In genomic region chr11:65650547-65651338, GRCh38 we compare ENCODE assay signal across 9 cellular contexts. TPM values are rescaled to one million over a fixed set of nuclear protein-coding genes. Genes with fewer than 3 reads are reported as not detected.
A peak's percentile ranks its signal among the peaks of the same experiment; 100 is the strongest.
DNase-seq lines count a peak whose midpoint lies in the region; ATAC-seq and TF ChIP-seq lines count a peak whose summit lies in the region.
"Had no signal": no experiment of that assay in that cellular context is flagged by ENCODE, and none has a peak within 500 bp of the region (broad histone marks: within the 10 kb centered on the region; RNA-seq: fewer than 3 reads in every experiment).

No MANE protein-coding gene starts in this region.

- no peaks in the 10 kb centered on the region for H3K27me3 ChIP-seq in Panc1 (ENCODE audit: control insufficient read depth, insufficient read depth, low read length)
- H3K27me3 ChIP-seq in foreskin keratinocyte, result no peaks in the 10 kb centered on the region
- no peaks in the 10 kb centered on the region for H3K27me3 ChIP-seq in sigmoid colon
- H3K27me3 ChIP-seq in SK-N-SH (ENCODE audit: insufficient read depth), result no peaks in the 10 kb centered on the region

- no peaks in the 10 kb centered on the region for H3K9me3 Mint-ChIP-seq in Calu3 (ENCODE audit: low read depth, unreplicated experiment)

- H3K9me3 ChIP-seq in Panc1 (ENCODE audit: control insufficient read depth, insufficient read depth, low read depth, low read length) (no peaks in the 10 kb centered on the region), sigmoid colon (no peaks in the 10 kb centered on the region), SK-N-SH (no peaks in the 10 kb centered on the region)

- no TSS peak for BruUV-seq in Calu3 (replicated peaks; lab: Mats Ljungman, UMichigan)
- BruUV-seq in Panc1 (replicated peaks; lab: Mats Ljungman, UMichigan), result no TSS peak

- intact Hi-C loops in Calu3 (cut with micrococcal nuclease; ENCODE audit: unreplicated experiment), result no loop called here
- intact Hi-C loops in Panc1 (cut with micrococcal nuclease; ENCODE audit: unreplicated experiment), result no loop called here
- intact Hi-C loops in sigmoid colon (cut with DNase I), result no loop called here

- peaks cover 45% of the 10 kb centered on the region for H3F3A ChIP-seq in SK-N-SH (replicated peaks; ENCODE audit: insufficient read depth)

- CTCF ChIA-PET in Calu3 (lab: Charles Lee) (interaction anchor here (0.6 kb wide), 2 partner anchors 556 to 864 kb away, joined by 3 read pairs; no protein-coding TSS in a partner anchor), Panc1 (lab: Charles Lee) (no interaction called here), SK-N-SH (lab: Yijun Ruan, JAX) (interaction anchor here (1.5 to 4.3 kb wide), 3 partner anchors 12 to 25 kb away, joined by 6 to 17 read pairs (median 10); partner anchors contain the start of gene SIPA1)

- no peaks in the 10 kb centered on the region for H3K79me2 ChIP-seq in SK-N-SH (ENCODE audit: insufficient read depth)

- H3K27ac ChIP-seq in Panc1 (ENCODE audit: low read length) (peak overlapping the region; percentile 95; the same call in 1 of the 2 replicates), foreskin keratinocyte (no peak overlapping the region), sigmoid colon (peak overlapping the region; percentile 90 to 98 (median 95)), SK-N-SH (ENCODE audit: low read depth in 2 of 2, low read length in 1 of 2) (no peak overlapping the region; a peak in 1 of 4 replicates)

- in situ Hi-C loops in Panc1 (cut with HindIII; ENCODE audit: low pct_unique_long_range_greater_than_20kb, low sequenced_read_pairs), result no loop called here

- POLR2A ChIA-PET in Panc1 (lab: Charles Lee), result interaction anchor here (0.5 kb wide), 1 partner anchor 317 kb away, joined by 3 read pairs; no protein-coding TSS in a partner anchor
- POLR2A ChIA-PET in SK-N-SH (lab: Yijun Ruan, JAX), result interaction anchor here (4.1 kb wide), 1 partner anchor 11 kb away, joined by 25 read pairs; the partner anchor contains the start of gene SIPA1

- TF ChIP-seq CTCF in Calu3 (IDR thresholded peaks at IDR 0.05; ENCODE audit: unreplicated experiment) (no peak), Panc1 (IDR thresholded peaks at IDR 0.05) (no peak), foreskin keratinocyte (conservative IDR thresholded peaks at IDR 0.05) (no peak), sigmoid colon (IDR thresholded peaks at IDR 0.05) (no peak), SK-N-SH (IDR thresholded peaks at IDR 0.05) (no peak)

- H3K4me3 Mint-ChIP-seq in Calu3 (ENCODE audit: low read depth, unreplicated experiment), result no peak overlapping the region

- H2AFZ ChIP-seq in SK-N-SH (ENCODE audit: low read depth), result no peak overlapping the region

- no peak overlapping the region for H3K9ac ChIP-seq in SK-N-SH

- H3K4me2 ChIP-seq in SK-N-SH, result no peak overlapping the region

- H4K20me1 ChIP-seq in SK-N-SH (ENCODE audit: insufficient read depth), result no peaks in the 10 kb centered on the region

- peaks cover 21% of the 10 kb centered on the region for H3K4me1 ChIP-seq in Panc1 (ENCODE audit: control insufficient read depth, insufficient read depth, low read length)
- H3K4me1 ChIP-seq in foreskin keratinocyte, result peaks cover 9% of the 10 kb centered on the region
- H3K4me1 ChIP-seq in sigmoid colon, result peaks cover 0 to 49% (median 42%) of the 10 kb centered on the region in 4 donors
- peaks cover 11 to 26% of the 10 kb centered on the region in 2 experiments for H3K4me1 ChIP-seq in SK-N-SH (ENCODE audit: control insufficient read depth in 1 of 2, insufficient read depth in 2 of 2, low read depth in 1 of 2, low read length in 1 of 2)

- H3K27ac Mint-ChIP-seq in Calu3 (ENCODE audit: unreplicated experiment), result peak overlapping the region; percentile 84

- H3K4me3 ChIP-seq in Panc1 (ENCODE audit: low read depth in 2 of 2, low read length in 2 of 2) (no peak overlapping the region), sigmoid colon (no peak overlapping the region), SK-N-SH (ENCODE audit: low read depth in 2 of 2, low read length in 1 of 2) (no peak overlapping the region)

- WGBS in sigmoid colon, 2 donors, result 73 to 77% methylated on average over 20 of the region's 20 CpGs
- 77% methylated on average over 7 of the region's 20 CpGs for WGBS in SK-N-SH (ENCODE audit: low lambda C conversion rate)

- DNase-seq in Calu3 (no peak), Panc1 (ENCODE audit: low read depth, low spot score) (no peak), foreskin keratinocyte (peak in 1 of 2 donors; percentile 50), sigmoid colon (no peak), SIG-M5 treated with dmso at 0.1 percent for 504 hours (lab: John Stamatoyannopoulos, UW; ENCODE audit: unreplicated experiment) (no peak), SK-N-SH (no peak), NCI-H2171 treated with DMSO at 0.1 percent for 48 hours (lab: John Stamatoyannopoulos, UW) (no peak), HUDEP-2 (lab: John Stamatoyannopoulos, UW; ENCODE audit: unreplicated experiment in 76 of 76) (no peak)
- DNase-seq: NCI-H510A had no signal

- H3K36me3 Mint-ChIP-seq in Calu3 (ENCODE audit: insufficient read depth, unreplicated experiment), result peaks cover 63% of the 10 kb centered on the region

- H3K27me3 Mint-ChIP-seq in Calu3 (ENCODE audit: unreplicated experiment), result no peaks in the 10 kb centered on the region

- TF ChIP-seq POLR2A in sigmoid colon (IDR thresholded peaks at IDR 0.05), result no peak

- no peak for ATAC-seq in Panc1
- ATAC-seq in foreskin keratinocyte, result peak; percentile 4

- no peaks in the 10 kb centered on the region for H3K9me2 ChIP-seq in SK-N-SH

- no peak for TF ChIP-seq RAD21 in SK-N-SH (IDR thresholded peaks at IDR 0.05; ENCODE audit: low read length)

- H3K36me3 ChIP-seq in Panc1 (ENCODE audit: control insufficient read depth, insufficient read depth, low read length) (no peaks in the 10 kb centered on the region), sigmoid colon (peaks cover 15 to 53% (median 24%) of the 10 kb centered on the region in 4 donors), SK-N-SH (replicated peaks in 1 of 2; ENCODE audit: control insufficient read depth in 1 of 2, insufficient read depth in 2 of 2, low read length in 1 of 2) (peaks cover 19 to 29% of the 10 kb centered on the region in 2 experiments)

- peaks cover 39% of the 10 kb centered on the region for H3K4me1 Mint-ChIP-seq in Calu3 (ENCODE audit: low read depth, unreplicated experiment)

- TF ChIP-seq EP300 in sigmoid colon (IDR thresholded peaks at IDR 0.05), result no peak
- TF ChIP-seq EP300 in SK-N-SH (IDR thresholded peaks at IDR 0.05; ENCODE audit: borderline replicate concordance in 1 of 2, low read depth in 1 of 2, low read length in 1 of 2), result no peak

TF ChIP-seq in SK-N-SH, 30 proteins besides CTCF, POLR2A, EP300 and RAD21 (continues in another document):
- no peak for TF ChIP-seq USF1 (IDR thresholded peaks at IDR 0.05; ENCODE audit: borderline replicate concordance, low read depth)

RNA-seq across cellular contexts. Expression of gene RELA, which starts 12.0 kb away (rescaled TPM):
- total RNA-seq in Calu3 (2022) (76.4 and 79.6 TPM in 2 replicates), Panc1 (2021; ENCODE audit: unreplicated experiment) (141 TPM), foreskin keratinocyte (41.9 and 50.4 TPM in 2 replicates), sigmoid colon (10 to 100 TPM; 36.4 to 62.6 (median 46.9) TPM)
- 178 TPM for polyA plus RNA-seq in Panc1 (2012; ENCODE audit: insufficient read length)
- polyA plus RNA-seq in foreskin keratinocyte (48.6 and 53.2 TPM in 2 replicates), sigmoid colon (10 to 100 TPM; 33.6 to 45.6 (median 37.5) TPM), SK-N-SH (2012; rRNA removed) (28.1 and 49.5 TPM in 2 replicates)
- polyA plus RNA-seq in SK-N-SH (2012; cell fraction: cytosol; rRNA removed), result 26.3 and 37.8 TPM in 2 replicates
- 129 and 139 TPM in 2 replicates for polyA plus RNA-seq in SK-N-SH (2012; cell fraction: nucleus; rRNA removed)

RNA-seq across cellular contexts. Expression of gene SIPA1, which starts 12.8 kb away (rescaled TPM):
- total RNA-seq in Calu3 (2022), result 33.0 and 41.3 TPM in 2 replicates
- 86.9 TPM for total RNA-seq in Panc1 (2021; ENCODE audit: unreplicated experiment)
- polyA plus RNA-seq in Panc1 (2012; ENCODE audit: insufficient read length), result 107 TPM
- 22.2 and 22.6 TPM in 2 replicates for total RNA-seq in foreskin keratinocyte
- 24.5 and 28.4 TPM in 2 replicates for polyA plus RNA-seq in foreskin keratinocyte
- 10 to 100 TPM; 19.9 to 30.7 (median 28.2) TPM for total RNA-seq in sigmoid colon
- 10 to 100 TPM; 20.3 to 53.6 (median 34.8) TPM for polyA plus RNA-seq in sigmoid colon
- 15.1 and 18.7 TPM in 2 replicates for polyA plus RNA-seq in SK-N-SH (2012; rRNA removed)
- polyA plus RNA-seq in SK-N-SH (2012; cell fraction: cytosol; rRNA removed), result 6.6 and 12.1 TPM in 2 replicates
- 31.5 and 61.6 TPM in 2 replicates for polyA plus RNA-seq in SK-N-SH (2012; cell fraction: nucleus; rRNA removed)

RNA-seq across cellular contexts. Expression of gene PCNX3, which starts 35.2 kb away (rescaled TPM):
- total RNA-seq in Calu3 (2022) (72.8 and 77.4 TPM in 2 replicates), Panc1 (2021; ENCODE audit: unreplicated experiment) (74.5 TPM), foreskin keratinocyte (30.0 and 30.3 TPM in 2 replicates), sigmoid colon (10 to 100 TPM; 10.7 to 21.3 (median 14.3) TPM)
- polyA plus RNA-seq in Panc1 (2012; ENCODE audit: insufficient read length), result 82.2 TPM
- polyA plus RNA-seq in foreskin keratinocyte (23.5 and 24.1 TPM in 2 replicates), sigmoid colon (10 to 100 TPM in 1 of 3 donors, 1 to 10 TPM in 2; 6.0 to 35.0 (median 6.6) TPM), SK-N-SH (2012; rRNA removed) (23.8 and 33.7 TPM in 2 replicates)
- polyA plus RNA-seq in SK-N-SH (2012; cell fraction: cytosol; rRNA removed), result 7.5 and 14.8 TPM in 2 replicates
- polyA plus RNA-seq in SK-N-SH (2012; cell fraction: nucleus; rRNA removed), result 88.7 and 115 TPM in 2 replicates

RNA-seq across cellular contexts. Expression of gene MAP3K11, which starts 36.7 kb away (rescaled TPM):
- total RNA-seq in Calu3 (2022), result 86.3 and 91.4 TPM in 2 replicates
- total RNA-seq in Panc1 (2021; ENCODE audit: unreplicated experiment), result 124 TPM
- polyA plus RNA-seq in Panc1 (2012; ENCODE audit: insufficient read length), result 138 TPM
- 22.9 and 25.7 TPM in 2 replicates for total RNA-seq in foreskin keratinocyte
- 23.9 and 28.3 TPM in 2 replicates for polyA plus RNA-seq in foreskin keratinocyte
- total RNA-seq in sigmoid colon, result 10 to 100 TPM; 18.5 to 52.1 (median 26.3) TPM
- 10 to 100 TPM; 48.6 to 71.2 (median 71.0) TPM for polyA plus RNA-seq in sigmoid colon
- polyA plus RNA-seq in SK-N-SH (2012; rRNA removed), result 28.9 and 31.1 TPM in 2 replicates
- 10.6 and 16.9 TPM in 2 replicates for polyA plus RNA-seq in SK-N-SH (2012; cell fraction: cytosol; rRNA removed)
- 63.4 and 87.5 TPM in 2 replicates for polyA plus RNA-seq in SK-N-SH (2012; cell fraction: nucleus; rRNA removed)

RNA-seq across cellular contexts. Expression of gene KCNK7, which starts 55.1 kb away (rescaled TPM):
- 1.2 and 1.4 TPM in 2 replicates for total RNA-seq in Calu3 (2022)
- 0.69 TPM for total RNA-seq in Panc1 (2021; ENCODE audit: unreplicated experiment)
- 0.63 TPM for polyA plus RNA-seq in Panc1 (2012; ENCODE audit: insufficient read length)
- 0.25 and 0.27 TPM in 2 replicates for total RNA-seq in foreskin keratinocyte
- 0.66 and 1.0 TPM in 2 replicates for polyA plus RNA-seq in foreskin keratinocyte
- under 1 TPM in 2 of 4 donors, not detected in 2; 0.54 to 0.71 TPM for total RNA-seq in sigmoid colon
- polyA plus RNA-seq in sigmoid colon, result 1 to 10 TPM in 1 of 3 donors, not detected in 2; 1.4 TPM
- 0.34 and 0.58 TPM in 2 replicates for polyA plus RNA-seq in SK-N-SH (2012; rRNA removed)
- 0.09 and 0.26 TPM in 2 replicates for polyA plus RNA-seq in SK-N-SH (2012; cell fraction: cytosol; rRNA removed)
- 1.4 and 3.2 TPM in 2 replicates for polyA plus RNA-seq in SK-N-SH (2012; cell fraction: nucleus; rRNA removed)

Comparison
In these comparisons a context has a peak if more than half of its experiments do, and no peak if none do; other contexts are left out.
1. H3K27ac ChIP-seq: peak in Panc1 (single experiment) and sigmoid colon (4 of 4); none in foreskin keratinocyte (single experiment) and SK-N-SH (0 of 2).